26 cellular contexts compared by ENCODE assay signal in the genomic region with DNA sequence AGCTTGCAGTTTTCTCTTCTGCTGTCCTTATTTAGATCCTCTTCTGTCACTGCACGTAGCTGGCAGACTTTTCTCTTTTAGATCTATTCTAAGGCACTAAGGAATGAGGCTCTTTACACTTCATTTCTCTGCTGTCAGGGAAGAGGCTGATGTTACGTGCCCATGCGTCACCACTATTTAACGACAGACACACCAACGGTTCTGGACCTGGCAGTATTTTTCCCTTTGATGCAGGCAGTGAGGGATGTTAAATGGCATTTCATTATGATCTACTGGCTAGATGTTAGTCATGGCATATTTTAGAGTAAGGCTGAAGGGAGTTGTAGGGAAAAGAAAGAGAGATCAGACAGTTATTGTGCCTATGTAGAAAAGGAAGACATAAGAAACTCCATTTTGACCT. TPM values are rescaled to one million over a fixed set of nuclear protein-coding genes. Genes with fewer than 3 reads are reported as not detected.
"Had no signal": no experiment of that assay in that cellular context is flagged by ENCODE, and none has a peak within 500 bp of the region (broad histone marks: within the 10 kb centered on the region; RNA-seq: fewer than 3 reads in every experiment).

No MANE protein-coding gene starts in this region.

- H3K4me3 ChIP-seq: adrenal gland, body of pancreas, SK-N-MC had no signal

- H3K36me3 Mint-ChIP-seq: activated naive CD8-positive, alpha-beta T cell treated with anti-CD3 and anti-CD28 coated beads, Interleukin-2, amount 10 ng/mL, durations not matched to agents 7 days and 5 days had no signal

- H3K27ac Mint-ChIP-seq: activated CD4-positive, alpha-beta T cell treated with anti-CD3 and anti-CD28 coated beads for 36 hours; activated CD8-positive, alpha-beta T cell treated with anti-CD3 and anti-CD28 coated beads, Interleukin-2, amount 10 ng/mL, durations not matched to agents 7 days and 5 days; activated naive CD8-positive, alpha-beta T cell treated with anti-CD3 and anti-CD28 coated beads, Interleukin-2, amount 10 ng/mL, durations not matched to agents 7 days and 5 days had no signal

- FAIRE-seq: bronchial epithelial cell had no signal

- ATAC-seq: activated CD4-positive, alpha-beta T cell treated with anti-CD3 and anti-CD28 coated beads for 36 hours; activated CD8-positive, alpha-beta T cell treated with anti-CD3 and anti-CD28 coated beads, Interleukin-2, amount 10 ng/mL, durations not matched to agents 7 days and 5 days; body of pancreas had no signal

- H3K4me1 ChIP-seq: body of pancreas had no signal

- H3K4me3 Mint-ChIP-seq: activated CD4-positive, alpha-beta T cell treated with anti-CD3 and anti-CD28 coated beads for 36 hours; activated CD8-positive, alpha-beta T cell treated with anti-CD3 and anti-CD28 coated beads, Interleukin-2, amount 10 ng/mL, durations not matched to agents 7 days and 5 days; activated naive CD8-positive, alpha-beta T cell treated with anti-CD3 and anti-CD28 coated beads, Interleukin-2, amount 10 ng/mL, durations not matched to agents 7 days and 5 days had no signal

- H3K27me3 ChIP-seq: adrenal gland, body of pancreas had no signal

- H3K36me3 ChIP-seq: adrenal gland, WERI-Rb-1 had no signal

- DNase-seq: activated CD4-positive, alpha-beta T cell treated with anti-CD3 and anti-CD28 coated beads for 36 hours; activated CD8-positive, alpha-beta memory T cell treated with anti-CD3 and anti-CD28 coated beads, Interleukin-2, amount 50 U/mL, for 48 hours; activated CD8-positive, alpha-beta T cell treated with anti-CD3 and anti-CD28 coated beads, Interleukin-2, amount 10 ng/mL, durations not matched to agents 7 days and 5 days; activated naive CD4-positive, alpha-beta T cell treated with anti-CD3 and anti-CD28 coated beads, Interleukin-2, amount 50 U/mL, for 16 hours; activated naive CD8-positive, alpha-beta T cell treated with anti-CD3 and anti-CD28 coated beads, Interleukin-2, amount 10 ng/mL, durations not matched to agents 7 days and 5 days; activated T-cell treated with anti-CD3 and anti-CD28 coated beads, Interleukin-2, amount 50 U/mL, for 1 hour; body of pancreas; central memory CD4-positive, alpha-beta T cell; NCI-H1092; NCI-H1417; NCI-H1930; NCI-H2107; NCI-H2171 treated with DMSO at 0.1 percent for 48 hours; NCI-H345; NCI-H510A; NCI-H526 treated with DMSO at 0.1 percent for 48 hours; NCI-H82; SIG-M5; T-helper 1 cell; WERI-Rb-1 had no signal

- H3K9me3 ChIP-seq: adrenal gland, body of pancreas had no signal

- H3K27ac ChIP-seq: adrenal gland, body of pancreas, SK-N-MC, WERI-Rb-1 had no signal

- H3K4me1 Mint-ChIP-seq: activated CD4-positive, alpha-beta T cell treated with anti-CD3 and anti-CD28 coated beads for 36 hours; activated naive CD8-positive, alpha-beta T cell treated with anti-CD3 and anti-CD28 coated beads, Interleukin-2, amount 10 ng/mL, durations not matched to agents 7 days and 5 days had no signal

RNA-seq across cellular contexts. Expression of a gene that starts 8.2 kb away (rescaled TPM):
- total RNA-seq: bronchial epithelial cell; LHCN-M2; MCF 10A; T-helper 2 cell treated with Interferon-gamma antibody and Interleukin-4, amounts not matched to agents 100 ng/mL and 5 ng/mL, for 36 hours had no signal
